Comparison of ENCODE assay signal across 25 cellular contexts in genomic region chr5:73629456-73629855, GRCh38.
"Had no signal": no experiment of that assay in that cellular context is flagged by ENCODE, and none has a peak within 500 bp of the region (broad histone marks: within the 10 kb centered on the region; RNA-seq: fewer than 3 reads in every experiment).

No MANE protein-coding gene starts in this region.

- H3K4me1 ChIP-seq: colonic mucosa, testis had no signal

- H3K9me3 ChIP-seq: colonic mucosa, esophagus muscularis mucosa, mucosa of descending colon, neutrophil, testis, tibial artery had no signal

- H3K4me3 ChIP-seq: colonic mucosa, esophagus muscularis mucosa, lung, mucosa of descending colon, testis, tibial artery had no signal

- H3K36me3 ChIP-seq: colonic mucosa, esophagus muscularis mucosa, neutrophil, tibial artery had no signal

- H3K27me3 ChIP-seq: colonic mucosa, esophagus muscularis mucosa, testis, tibial artery had no signal

- H3K79me2 ChIP-seq: parathyroid adenoma had no signal

- DNase-seq: colonic mucosa; effector CD8-positive, alpha-beta T cell; endodermal cell; foreskin melanocyte; glutamatergic neuron; hypothalamus; immature natural killer cell; islet precursor cell; left ventricle myocardium superior; mesenchymal stem cell; mucosa of descending colon; naive B cell; stimulated activated CD4-positive, alpha-beta T cell treated with anti-CD3 and anti-CD28 coated beads, Interleukin-2, amount 100 ng/mL, for 24 hours; stimulated activated CD4-positive, alpha-beta T cell treated with anti-CD3 and anti-CD28 coated beads, Interleukin-4, amount 100 ng/mL, for 4 hours; stimulated activated naive CD8-positive, alpha-beta T cell treated with anti-CD3 and anti-CD28 coated beads, Interleukin-15, Interleukin-2, amounts not matched to agents 100 U/mL and 50 U/mL, for 24 hours; substantia nigra; testis; tibial artery had no signal

- H3K27ac ChIP-seq: colonic mucosa, esophagus muscularis mucosa, neutrophil, parathyroid adenoma, testis, tibial artery had no signal

- H2AFZ ChIP-seq: parathyroid adenoma had no signal

- H3K9ac ChIP-seq: parathyroid adenoma had no signal

- ATAC-seq: left ventricle myocardium superior; mucosa of descending colon; natural killer cell treated with Interleukin-12 subunit alpha and Interleukin-12 subunit beta and Interleukin-15 and Interleukin-18, amount 100 ng/mL, for 72 hours; sciatic nerve; stimulated activated memory B cell treated with anti-CD40 and anti-IgM and Interleukin-4, amounts not matched to agents 10 μg/mL and 1 μg/mL and 100 μg/mL, for 72 hours; stimulated activated naive CD8-positive, alpha-beta T cell treated with anti-CD3 and anti-CD28 coated beads, Interleukin-15, Interleukin-2, amounts not matched to agents 100 U/mL and 50 U/mL, for 24 hours had no signal
